Comparison of ENCODE assay signal across 8 cellular contexts in the genomic region with DNA sequence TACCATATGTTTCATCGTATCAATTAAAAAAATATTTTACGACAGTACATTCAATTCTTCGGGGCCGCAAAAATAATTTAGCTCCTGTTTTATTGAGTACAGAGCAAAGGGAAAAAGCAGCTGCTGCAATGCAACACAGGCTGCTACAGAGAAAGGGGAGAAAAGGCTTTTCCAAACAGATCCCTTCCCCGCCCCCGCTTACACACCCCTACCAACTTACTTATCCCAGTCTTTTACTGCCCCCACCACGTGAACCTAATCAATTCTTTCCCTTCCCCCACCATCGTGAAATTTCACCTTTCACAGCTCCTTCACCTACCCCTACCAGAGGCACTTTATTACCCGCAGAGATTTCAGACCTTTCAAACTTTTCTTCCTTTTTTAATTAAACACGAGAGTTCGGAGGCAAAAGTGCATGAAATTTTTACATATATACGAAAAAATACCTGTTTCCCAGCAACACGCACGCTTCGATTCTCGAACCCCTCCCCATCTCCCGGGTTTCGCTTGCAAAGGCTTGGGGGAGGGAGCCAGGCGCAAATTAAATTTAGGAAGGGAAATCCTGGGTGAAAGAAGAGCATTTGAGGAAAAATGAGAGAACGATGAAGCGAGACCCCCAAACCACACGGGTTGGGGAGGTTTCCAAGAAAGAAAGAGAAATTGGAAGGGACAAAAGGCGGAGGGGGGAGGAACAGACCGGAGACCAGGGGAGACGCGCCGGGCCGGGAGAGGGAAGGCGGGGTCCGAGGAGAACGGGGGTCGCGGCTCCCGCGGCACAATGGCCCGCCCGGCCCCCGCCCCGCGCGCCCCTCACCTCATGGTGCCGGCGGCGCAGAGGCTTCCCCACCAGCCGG. TPM values are rescaled to one million over a fixed set of nuclear protein-coding genes. Genes with fewer than 3 reads are reported as not detected.
A peak's percentile ranks its signal among the peaks of the same experiment; 100 is the strongest.
DNase-seq lines count a peak whose midpoint lies in the region; ATAC-seq and TF ChIP-seq lines count a peak whose summit lies in the region.

No MANE protein-coding gene starts in this region.

- no peak for TF ChIP-seq CTCF in activated CD8-positive, alpha-beta T cell treated with anti-CD3 and anti-CD28 coated beads for 36 hours (IDR thresholded peaks at IDR 0.05)
- no peak for TF ChIP-seq CTCF in heart right ventricle (IDR thresholded peaks at IDR 0.05)

- no peaks in the 10 kb centered on the region for H3K9me3 ChIP-seq in heart right ventricle

- H3K9me3 Mint-ChIP-seq in activated CD8-positive, alpha-beta T cell treated with anti-CD3 and anti-CD28 coated beads for 36 hours: no peaks in the 10 kb centered on the region

- H3K4me1 Mint-ChIP-seq in activated CD8-positive, alpha-beta T cell treated with anti-CD3 and anti-CD28 coated beads for 36 hours (ENCODE audit: low read depth): peaks cover 8% of the 10 kb centered on the region

- H3K27ac ChIP-seq in heart right ventricle: peak overlapping the region; percentile 95 to 100 (median 98)

- peak overlapping the region; percentile 79 for H3K4me3 Mint-ChIP-seq in activated CD8-positive, alpha-beta T cell treated with anti-CD3 and anti-CD28 coated beads for 36 hours

- H3K27ac Mint-ChIP-seq in activated CD8-positive, alpha-beta T cell treated with anti-CD3 and anti-CD28 coated beads for 36 hours: no peak overlapping the region

- peaks cover 0 to 50% (median 0%) of the 10 kb centered on the region in 7 donors for H3K27me3 ChIP-seq in heart right ventricle

- no peaks in the 10 kb centered on the region for H3K36me3 Mint-ChIP-seq in activated CD8-positive, alpha-beta T cell treated with anti-CD3 and anti-CD28 coated beads for 36 hours (ENCODE audit: low read depth)

- DNase-seq in Daoy (ENCODE audit: low read depth): peak; percentile 52
- DNase-seq in M059J (ENCODE audit: low read depth): peak; percentile 47
- no peak for DNase-seq in activated CD8-positive, alpha-beta T cell treated with anti-CD3 and anti-CD28 coated beads for 36 hours
- peak in 1 of 2 donors; percentile 22 for DNase-seq in heart right ventricle
- peak; percentile 42 for DNase-seq in pons (ENCODE audit: low spot score)
- DNase-seq in COLO829 (ENCODE audit: low spot score): no peak
- DNase-seq in ureter (ENCODE audit: low spot score): no peak

- CTCF ChIA-PET in activated CD8-positive, alpha-beta T cell treated with anti-CD3 and anti-CD28 coated beads for 36 hours (lab: Charles Lee): interaction anchor here (0.6 to 0.9 kb wide), 3 partner anchors 14 to 1585 kb away, joined by 3 to 4 read pairs (median 3); no protein-coding TSS in a partner anchor

- no peak for ATAC-seq in activated CD8-positive, alpha-beta T cell treated with anti-CD3 and anti-CD28 coated beads for 36 hours
- ATAC-seq in heart right ventricle (peak in 5 of 8 donors; percentile 1 to 36 (median 3)), GM21515 (IDR thresholded peaks at IDR 0.05; ENCODE audit: unreplicated experiment) (no peak)

- POLR2A ChIA-PET in activated CD8-positive, alpha-beta T cell treated with anti-CD3 and anti-CD28 coated beads for 36 hours (lab: Charles Lee): interaction anchor here (1.0 kb wide), 1 partner anchor 126 kb away, joined by 5 read pairs; a partner anchor contains a TSS

- no peaks in the 10 kb centered on the region for H3K36me3 ChIP-seq in heart right ventricle

- peaks cover 0 to 66% (median 51%) of the 10 kb centered on the region in 9 donors for H3K4me1 ChIP-seq in heart right ventricle

- H3K4me3 ChIP-seq in heart right ventricle: peak overlapping the region; percentile 86 to 99 (median 94)

- peaks cover 36% of the 10 kb centered on the region for H3K27me3 Mint-ChIP-seq in activated CD8-positive, alpha-beta T cell treated with anti-CD3 and anti-CD28 coated beads for 36 hours

- intact Hi-C loops in activated CD8-positive, alpha-beta T cell treated with anti-CD3 and anti-CD28 coated beads for 36 hours (cut with micrococcal nuclease): no loop called here
- intact Hi-C loops in heart right ventricle (cut with DNase I): loop anchor here in 8 of 10 donors (2.0 to 10.0 kb wide), 19 partner anchors 43 to 177 kb away; a partner anchor contains a TSS

- WGBS in heart right ventricle, 2 donors: 1% methylated on average over 45 of the region's 45 CpGs

RNA-seq across cellular contexts. Expression of a gene that starts 0.8 kb away (rescaled TPM):
- total RNA-seq in Daoy (2014; rRNA removed; shearing (Covaris generic)): 108 and 149 TPM in 2 replicates
- total RNA-seq in M059J (2014; rRNA removed; shearing (Covaris generic)): 69.5 and 71.7 TPM in 2 replicates
- total RNA-seq in activated CD8-positive, alpha-beta T cell treated with anti-CD3 and anti-CD28 coated beads for 36 hours: under 1 TPM; 0.51 to 0.65 TPM
- 100 to 1,000 TPM in 6 of 10 donors, 10 to 100 TPM in 4; 63.3 to 201 (median 115) TPM for total RNA-seq in heart right ventricle
- 10 to 100 TPM; 12.4 to 16.4 TPM for polyA plus RNA-seq in heart right ventricle
- total RNA-seq in ureter: 104 TPM

Comparison
In these comparisons a context has a peak if more than half of its experiments do, and no peak if none do; other contexts are left out.
1. DNase-seq: peak in Daoy (single experiment), M059J (single experiment) and pons (single experiment); none in activated CD8-positive, alpha-beta T cell treated with anti-CD3 and anti-CD28 coated beads for 36 hours (single experiment), COLO829 (single experiment) and ureter (single experiment).
2. ATAC-seq: peak in heart right ventricle (5 of 8); none in activated CD8-positive, alpha-beta T cell treated with anti-CD3 and anti-CD28 coated beads for 36 hours (single experiment) and GM21515 (single experiment).
3. RNA of a gene that starts 0.8 kb away (total RNA-seq): 108 to 149 TPM in Daoy, 63.3 to 201 TPM in heart right ventricle, 104 TPM in ureter (single experiment) and 69.5 to 71.7 TPM in M059J; 0.51 to 0.65 TPM in activated CD8-positive, alpha-beta T cell treated with anti-CD3 and anti-CD28 coated beads for 36 hours; every median in the first group is over 10 times any median in the second.